Comparison of ENCODE assay signal across 8 cellular contexts in the genomic region with DNA sequence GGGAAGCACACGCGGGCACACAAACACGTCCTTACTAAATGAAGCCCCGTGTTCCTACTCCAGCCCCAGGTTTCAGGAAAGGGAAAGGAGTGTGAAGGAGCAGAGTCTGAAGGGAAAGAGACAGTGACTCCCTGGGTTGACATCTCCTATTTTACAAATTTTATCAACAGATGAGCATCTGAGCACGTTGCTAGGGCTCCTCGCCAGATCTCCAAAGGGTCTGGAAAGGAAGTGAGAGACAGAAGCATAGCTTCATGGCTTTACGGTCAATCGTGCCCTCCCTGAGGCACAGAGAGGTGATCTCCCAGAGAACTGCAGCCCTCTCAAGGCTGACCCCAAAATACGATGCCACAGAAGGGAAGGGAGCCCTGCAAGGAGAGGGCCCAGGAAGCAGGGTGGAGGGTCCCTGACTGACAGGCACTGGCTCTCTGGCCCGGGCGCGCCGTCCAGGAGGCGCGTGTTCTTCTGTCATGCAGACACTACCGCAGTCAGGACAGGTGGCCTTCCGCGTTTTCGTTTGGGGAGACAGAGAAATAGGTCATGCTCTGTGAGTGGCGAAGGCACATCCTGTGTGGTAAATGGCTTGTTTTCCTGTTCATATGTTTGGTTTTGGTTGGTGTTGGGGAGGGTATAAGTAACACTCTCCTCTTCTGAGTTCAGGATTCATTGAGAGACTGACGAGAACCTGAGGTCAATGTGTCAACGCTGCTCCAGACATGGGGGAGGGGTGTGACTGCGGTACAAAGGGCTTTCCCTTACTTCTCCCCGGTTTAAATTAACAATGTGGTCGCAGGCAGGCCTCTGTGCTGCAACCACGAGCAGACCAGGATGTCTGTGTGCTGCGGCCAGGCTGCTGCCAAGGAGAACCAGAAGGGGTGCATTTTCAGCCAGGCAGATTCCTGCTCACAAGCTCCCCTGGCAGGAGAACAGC.
A peak's percentile ranks its signal among the peaks of the same experiment; 100 is the strongest.
DNase-seq lines count a peak whose midpoint lies in the region; ATAC-seq and TF ChIP-seq lines count a peak whose summit lies in the region.

No MANE protein-coding gene starts in this region.

- peak overlapping the region; percentile 75 to 85 (median 82) for H3K27ac Mint-ChIP-seq in CD4-positive, CD25-positive, alpha-beta regulatory T cell
- H3K27ac Mint-ChIP-seq in naive thymus-derived CD4-positive, alpha-beta T cell = peak overlapping the region in 4 of 9 donors; percentile 40 to 74 (median 67)

- peak overlapping the region; percentile 33 for H3K4me3 ChIP-seq in CD4-positive, CD25-positive, alpha-beta regulatory T cell (ENCODE audit: low read depth, low read length)
- H3K4me3 ChIP-seq in naive thymus-derived CD4-positive, alpha-beta T cell (ENCODE audit: low read length) = no peak overlapping the region
- H3K4me3 ChIP-seq in esophagus muscularis mucosa = no peak overlapping the region
- H3K4me3 ChIP-seq in HAP-1 = no peak overlapping the region
- no peak overlapping the region for H3K4me3 ChIP-seq in OCI-LY7 (ENCODE audit: low read depth, low read length, poor library complexity, severe bottlenecking)

- peaks cover 0 to 21% (median 8%) of the 10 kb centered on the region in 4 donors for H3K4me1 Mint-ChIP-seq in CD4-positive, CD25-positive, alpha-beta regulatory T cell
- peaks cover 12 to 33% (median 21%) of the 10 kb centered on the region in 7 donors for H3K4me1 Mint-ChIP-seq in naive thymus-derived CD4-positive, alpha-beta T cell

- peak overlapping the region; percentile 52 to 82 (median 69) for H3K4me3 Mint-ChIP-seq in CD4-positive, CD25-positive, alpha-beta regulatory T cell
- H3K4me3 Mint-ChIP-seq in naive thymus-derived CD4-positive, alpha-beta T cell = peak overlapping the region; percentile 52 to 81 (median 64)

- peak; percentile 3 to 36 (median 10) for DNase-seq in CD4-positive, CD25-positive, alpha-beta regulatory T cell
- DNase-seq in activated CD8-positive, alpha-beta memory T cell treated with anti-CD3 and anti-CD28 coated beads, Interleukin-2, amount 50 U/mL, for 48 hours = peak; percentile 60
- peak in 4 of 9 donors; percentile 4 to 22 (median 8) for DNase-seq in naive thymus-derived CD4-positive, alpha-beta T cell
- DNase-seq in SKM-1 (lab: John Stamatoyannopoulos, UW; ENCODE audit: unreplicated experiment) = no peak
- DNase-seq in esophagus muscularis mucosa (ENCODE audit: extremely low spot score) = no peak
- no peak for DNase-seq in HAP-1 (ENCODE audit: low spot score in 2 of 2)
- DNase-seq in OCI-LY7 (ENCODE audit: low spot score) = no peak

- H3K27me3 Mint-ChIP-seq in CD4-positive, CD25-positive, alpha-beta regulatory T cell = no peaks in the 10 kb centered on the region
- peaks cover 0 to 4% (median 0%) of the 10 kb centered on the region in 5 donors for H3K27me3 Mint-ChIP-seq in naive thymus-derived CD4-positive, alpha-beta T cell

- TF ChIP-seq POLR2A in esophagus muscularis mucosa (IDR thresholded peaks at IDR 0.05; ENCODE audit: low read depth) = no peak

- no peak overlapping the region for H2AFZ ChIP-seq in OCI-LY7 (ENCODE audit: low read length)

- H3K27me3 ChIP-seq in CD4-positive, CD25-positive, alpha-beta regulatory T cell (ENCODE audit: control insufficient read depth, insufficient read depth, low read length) = no peaks in the 10 kb centered on the region
- no peaks in the 10 kb centered on the region for H3K27me3 ChIP-seq in naive thymus-derived CD4-positive, alpha-beta T cell (ENCODE audit: control insufficient read depth in 2 of 2, insufficient read depth in 2 of 2, low read length in 2 of 2)
- H3K27me3 ChIP-seq in esophagus muscularis mucosa (peaks cover 0 to 3% (median 0%) of the 10 kb centered on the region in 4 donors), HAP-1 (ENCODE audit: low read depth) (no peaks in the 10 kb centered on the region)

- H3K9me3 ChIP-seq in CD4-positive, CD25-positive, alpha-beta regulatory T cell (ENCODE audit: control insufficient read depth in 2 of 2, low read length in 2 of 2) = no peaks in the 10 kb centered on the region
- no peaks in the 10 kb centered on the region for H3K9me3 ChIP-seq in naive thymus-derived CD4-positive, alpha-beta T cell (ENCODE audit: control insufficient read depth in 2 of 3, low read length in 3 of 3)
- H3K9me3 ChIP-seq in esophagus muscularis mucosa (no peaks in the 10 kb centered on the region), HAP-1 (no peaks in the 10 kb centered on the region), OCI-LY7 (ENCODE audit: low read length) (no peaks in the 10 kb centered on the region)

- no peaks in the 10 kb centered on the region for H3K9me2 ChIP-seq in OCI-LY7 (ENCODE audit: insufficient read depth, low read length)

- H4K20me1 ChIP-seq in OCI-LY7 (ENCODE audit: insufficient read depth, low read length) = no peaks in the 10 kb centered on the region

- peak; percentile 70 to 82 for ATAC-seq in CD4-positive, CD25-positive, alpha-beta regulatory T cell (ENCODE audit: low read depth in 2 of 2)
- peak; percentile 68 for ATAC-seq in HG02981 (IDR thresholded peaks at IDR 0.05; ENCODE audit: unreplicated experiment)
- peak; percentile 81 for ATAC-seq in naive thymus-derived CD4-positive, alpha-beta T cell

- in situ Hi-C loops in HAP-1 (cut with MboI; ENCODE audit: low sequenced_read_pairs) = no loop called here

- H3K36me3 ChIP-seq in CD4-positive, CD25-positive, alpha-beta regulatory T cell (ENCODE audit: control insufficient read depth, insufficient read depth, low read length) = no peaks in the 10 kb centered on the region
- H3K36me3 ChIP-seq in naive thymus-derived CD4-positive, alpha-beta T cell (ENCODE audit: control insufficient read depth in 2 of 3, insufficient read depth in 3 of 3, low read length in 3 of 3) = no peaks in the 10 kb centered on the region
- H3K36me3 ChIP-seq in esophagus muscularis mucosa (no peaks in the 10 kb centered on the region), HAP-1 (replicated peaks) (no peaks in the 10 kb centered on the region), OCI-LY7 (ENCODE audit: insufficient read depth, low read length) (no peaks in the 10 kb centered on the region)

- POLR2A ChIA-PET in naive thymus-derived CD4-positive, alpha-beta T cell (lab: Charles Lee) = no interaction called here
- POLR2A ChIA-PET in OCI-LY7 (lab: Charles Lee) = interaction anchor here (1.0 kb wide), 1 partner anchor 34 kb away, joined by 3 read pairs; no protein-coding TSS in a partner anchor

- TF ChIP-seq EP300 in esophagus muscularis mucosa (IDR thresholded peaks at IDR 0.05) = no peak

- CTCF ChIA-PET in naive thymus-derived CD4-positive, alpha-beta T cell (lab: Charles Lee) = no interaction called here
- CTCF ChIA-PET in OCI-LY7 (lab: Charles Lee; ENCODE audit: unreplicated experiment) = no interaction called here

- 71% methylated on average over 25 of the region's 27 CpGs for WGBS in esophagus muscularis mucosa

- BruUV-seq in OCI-LY7 (replicated peaks; lab: Mats Ljungman, UMichigan) = no TSS peak

- peaks cover 0 to 2% (median 0%) of the 10 kb centered on the region in 7 donors for H3K9me3 Mint-ChIP-seq in CD4-positive, CD25-positive, alpha-beta regulatory T cell
- H3K9me3 Mint-ChIP-seq in naive thymus-derived CD4-positive, alpha-beta T cell = no peaks in the 10 kb centered on the region

- intact Hi-C loops in naive thymus-derived CD4-positive, alpha-beta T cell (cut with micrococcal nuclease) = no loop called here
- intact Hi-C loops in esophagus muscularis mucosa (cut with DNase I) (no loop called here), OCI-LY7 (cut with micrococcal nuclease; ENCODE audit: unreplicated experiment) (no loop called here)

- peaks cover 4% of the 10 kb centered on the region for H3K4me1 ChIP-seq in CD4-positive, CD25-positive, alpha-beta regulatory T cell (ENCODE audit: control insufficient read depth, insufficient read depth, low read length, poor library complexity, severe bottlenecking)
- peaks cover 6 to 16% of the 10 kb centered on the region in 2 donors for H3K4me1 ChIP-seq in naive thymus-derived CD4-positive, alpha-beta T cell (ENCODE audit: control insufficient read depth in 2 of 2, insufficient read depth in 2 of 2, low read length in 2 of 2)
- H3K4me1 ChIP-seq in esophagus muscularis mucosa = no peaks in the 10 kb centered on the region
- no peaks in the 10 kb centered on the region for H3K4me1 ChIP-seq in HAP-1
- H3K4me1 ChIP-seq in OCI-LY7 (ENCODE audit: insufficient read depth, low read length, poor library complexity, severe bottlenecking) = no peaks in the 10 kb centered on the region

- H3K27ac ChIP-seq in CD4-positive, CD25-positive, alpha-beta regulatory T cell (ENCODE audit: insufficient read depth, low read length, poor library complexity, severe bottlenecking) = no peak overlapping the region
- H3K27ac ChIP-seq in naive thymus-derived CD4-positive, alpha-beta T cell (ENCODE audit: low read depth, low read length) = no peak overlapping the region
- H3K27ac ChIP-seq in esophagus muscularis mucosa (replicated peaks in 1 of 4) (no peak overlapping the region), OCI-LY7 (ENCODE audit: low read depth, low read length, poor library complexity, severe bottlenecking) (no peak overlapping the region)

- H3K4me2 ChIP-seq in OCI-LY7 (ENCODE audit: low read length) = no peak overlapping the region

- H3K79me2 ChIP-seq in OCI-LY7 (ENCODE audit: insufficient read depth, low read depth, low read length) = no peaks in the 10 kb centered on the region

- H3K36me3 Mint-ChIP-seq in CD4-positive, CD25-positive, alpha-beta regulatory T cell = no peaks in the 10 kb centered on the region
- H3K36me3 Mint-ChIP-seq in naive thymus-derived CD4-positive, alpha-beta T cell = no peaks in the 10 kb centered on the region

- TF ChIP-seq CTCF in esophagus muscularis mucosa (IDR thresholded peaks at IDR 0.05) = no peak
- no peak for TF ChIP-seq CTCF in OCI-LY7 (conservative IDR thresholded peaks at IDR 0.05; ENCODE audit: low read length)

Comparison
In these comparisons a context has a peak if more than half of its experiments do, and no peak if none do; other contexts are left out.
1. DNase-seq: peak in CD4-positive, CD25-positive, alpha-beta regulatory T cell (3 of 3) and activated CD8-positive, alpha-beta memory T cell treated with anti-CD3 and anti-CD28 coated beads, Interleukin-2, amount 50 U/mL, for 48 hours (single experiment); none in SKM-1 (single experiment), esophagus muscularis mucosa (single experiment), HAP-1 (0 of 2) and OCI-LY7 (single experiment).
2. Peak in every context shown above with its lines, with median percentiles within 50 percentile points of each other: ATAC-seq.